In genomic region chr1:247849616-247850015, GRCh38 we compare ENCODE assay signal across 26 cellular contexts. TPM values are rescaled to one million over a fixed set of nuclear protein-coding genes. Genes with fewer than 3 reads are reported as not detected.
DNase-seq lines count a peak whose midpoint lies in the region; ATAC-seq, FAIRE-seq and TF ChIP-seq lines count a peak whose summit lies in the region.
"Had no signal": no experiment of that assay in that cellular context is flagged by ENCODE, and none has a peak within 500 bp of the region (broad histone marks: within the 10 kb centered on the region; RNA-seq: fewer than 3 reads in every experiment).

No MANE protein-coding gene starts in this region.

- FAIRE-seq in bronchial epithelial cell (lab: Jason Lieb, UNC): no peak
- FAIRE-seq in kidney (lab: Jason Lieb, UNC): peak; percentile 45
- FAIRE-seq: A204.1, G401.6, GM12892, GM18507, K562 had no signal

- DNase-seq in HS-5 (ENCODE audit: low read depth) (peak; percentile 13), RWPE1 (ENCODE audit: low spot score) (peak; percentile 34), bronchial epithelial cell (ENCODE audit: low read depth) (peak; percentile 0), kidney (no peak), GM03348 (ENCODE audit: low spot score) (no peak), nephron progenitor cell (no peak)
- DNase-seq: ACHN; BE2C; C1 segment of cervical spinal cord; CD4-positive, CD25-positive, alpha-beta regulatory T cell; CD8-positive, alpha-beta memory T cell; COR-L47; DMS 273 treated with DMSO at 0.1 percent for 48 hours; DMS53; DND-41; EL; IMR-90 had no signal

- H3K9me3 Mint-ChIP-seq in nephron progenitor cell: peaks cover 38% of the 10 kb centered on the region
- H3K9me3 Mint-ChIP-seq: CD4-positive, CD25-positive, alpha-beta regulatory T cell had no signal

- H3K4me1 Mint-ChIP-seq in nephron progenitor cell: no peaks in the 10 kb centered on the region
- H3K4me1 Mint-ChIP-seq: CD4-positive, CD25-positive, alpha-beta regulatory T cell; CD8-positive, alpha-beta memory T cell had no signal

- no peaks in the 10 kb centered on the region for H3K9me3 ChIP-seq in kidney (ENCODE audit: control insufficient read depth in 1 of 2, low read length in 2 of 2)
- H3K9me3 ChIP-seq: BE2C, HAP-1 had no signal

- CTCF ChIA-PET in RWPE1 (lab: Yijun Ruan, JAX): no interaction called here

- no peak overlapping the region for H3K27ac Mint-ChIP-seq in nephron progenitor cell
- H3K27ac Mint-ChIP-seq: CD4-positive, CD25-positive, alpha-beta regulatory T cell; CD8-positive, alpha-beta memory T cell had no signal

- no peak overlapping the region for H3K4me3 ChIP-seq in bronchial epithelial cell (ENCODE audit: low read depth, low read length)
- no peak overlapping the region for H3K4me3 ChIP-seq in kidney (ENCODE audit: low read length in 2 of 2)
- H3K4me3 ChIP-seq: HAP-1, K562 had no signal

- no peaks in the 10 kb centered on the region for H3K27me3 ChIP-seq in bronchial epithelial cell (ENCODE audit: control insufficient read depth, insufficient read depth, low read length)
- H3K27me3 ChIP-seq: BE2C had no signal

- H3K27ac ChIP-seq in RWPE1 (no peak overlapping the region), kidney (ENCODE audit: low read depth in 2 of 2, low read length in 2 of 2) (no peak overlapping the region)

- intact Hi-C loops in kidney (cut with DNase I): no loop called here

- ATAC-seq in GM21447 (IDR thresholded peaks at IDR 0.05; ENCODE audit: unreplicated experiment): no peak
- ATAC-seq: K562 had no signal

- no peaks in the 10 kb centered on the region for H3K36me3 Mint-ChIP-seq in nephron progenitor cell (ENCODE audit: low read depth)
- H3K36me3 Mint-ChIP-seq: CD4-positive, CD25-positive, alpha-beta regulatory T cell; CD8-positive, alpha-beta memory T cell had no signal

- H3K4me1 ChIP-seq in kidney (ENCODE audit: control insufficient read depth in 1 of 2, insufficient read depth in 1 of 2, low read depth in 1 of 2, low read length in 2 of 2): no peaks in the 10 kb centered on the region
- H3K4me1 ChIP-seq: BE2C, HAP-1 had no signal

- no peak overlapping the region for H3K9ac ChIP-seq in kidney (ENCODE audit: low read length in 2 of 2)

- TF ChIP-seq CTCF in RWPE1 (conservative IDR thresholded peaks at IDR 0.05; ENCODE audit: low read depth) (no peak), bronchial epithelial cell (IDR thresholded peaks at IDR 0.05; ENCODE audit: insufficient read depth, low read length, severe bottlenecking) (no peak), kidney (IDR thresholded peaks at IDR 0.05; ENCODE audit: borderline replicate concordance, extremely low read depth, insufficient read depth) (no peak), nephron progenitor cell (IDR thresholded peaks at IDR 0.05) (no peak)

- no peaks in the 10 kb centered on the region for H3K36me3 ChIP-seq in bronchial epithelial cell (ENCODE audit: control insufficient read depth, insufficient read depth, low read length)
- no peaks in the 10 kb centered on the region for H3K36me3 ChIP-seq in kidney (ENCODE audit: control insufficient read depth in 1 of 2, insufficient read depth in 2 of 2, low read length in 2 of 2)
- H3K36me3 ChIP-seq: BE2C, HAP-1 had no signal

- POLR2A ChIA-PET in RWPE1 (lab: Yijun Ruan, JAX; ENCODE audit: low non-redundant PET): no interaction called here

- H3K27me3 Mint-ChIP-seq in nephron progenitor cell (ENCODE audit: low read depth, poor library complexity): peaks cover 4% of the 10 kb centered on the region
- H3K27me3 Mint-ChIP-seq: CD4-positive, CD25-positive, alpha-beta regulatory T cell had no signal

- H3K4me3 Mint-ChIP-seq in nephron progenitor cell: no peak overlapping the region
- H3K4me3 Mint-ChIP-seq: CD4-positive, CD25-positive, alpha-beta regulatory T cell; CD8-positive, alpha-beta memory T cell had no signal

RNA-seq across cellular contexts. Expression of gene TRIM58, which starts 7.4 kb away (rescaled TPM):
- total RNA-seq in bronchial epithelial cell: not detected in 2 replicates
- total RNA-seq in kidney: 0.50 TPM
- polyA plus RNA-seq in kidney (ENCODE audit: insufficient read depth, low read depth, low replicate concordance): 0.11 TPM
- total RNA-seq: H4 had no signal

RNA-seq across cellular contexts. Expression of gene OR11L1, which starts 7.9 kb away (rescaled TPM):
- not detected in 2 replicates for total RNA-seq in bronchial epithelial cell
- total RNA-seq in kidney: not detected
- polyA plus RNA-seq in kidney (ENCODE audit: insufficient read depth, low read depth, low replicate concordance): not detected
- total RNA-seq: CD4-positive, CD25-positive, alpha-beta regulatory T cell; CD8-positive, alpha-beta memory T cell; H4; HT1080; IMR-90; K562 had no signal
- polyA plus RNA-seq: CD4-positive, CD25-positive, alpha-beta regulatory T cell; CD8-positive, alpha-beta memory T cell; IMR-90; K562 had no signal

RNA-seq across cellular contexts. Expression of gene OR14A16, which starts 25.7 kb away (rescaled TPM):
- not detected in 2 replicates for total RNA-seq in bronchial epithelial cell
- not detected for total RNA-seq in kidney
- not detected for polyA plus RNA-seq in kidney (ENCODE audit: insufficient read depth, low read depth, low replicate concordance)
- total RNA-seq: CD4-positive, CD25-positive, alpha-beta regulatory T cell; CD8-positive, alpha-beta memory T cell; H4; HT1080; IMR-90; K562 had no signal
- polyA plus RNA-seq: CD4-positive, CD25-positive, alpha-beta regulatory T cell; CD8-positive, alpha-beta memory T cell; IMR-90; K562 had no signal

RNA-seq across cellular contexts. Expression of gene OR2W3, which starts 45.8 kb away (rescaled TPM):
- total RNA-seq in bronchial epithelial cell (not detected in 2 replicates), kidney (not detected)
- not detected for polyA plus RNA-seq in kidney (ENCODE audit: insufficient read depth, low read depth, low replicate concordance)
- total RNA-seq: CD4-positive, CD25-positive, alpha-beta regulatory T cell; CD8-positive, alpha-beta memory T cell; H4 had no signal
- polyA plus RNA-seq: CD4-positive, CD25-positive, alpha-beta regulatory T cell; CD8-positive, alpha-beta memory T cell had no signal

Comparison
In these comparisons a context has a peak if more than half of its experiments do, and no peak if none do; other contexts are left out.
1. DNase-seq: peak in HS-5 (single experiment), RWPE1 (single experiment) and bronchial epithelial cell (single experiment); none in kidney (single experiment), GM03348 (single experiment) and nephron progenitor cell (single experiment).